ENCODE assay signal across 19 cellular contexts in genomic region chr14:92676448-92677086, GRCh38.
DNase-seq lines count a peak whose midpoint lies in the region; ATAC-seq, FAIRE-seq and TF ChIP-seq lines count a peak whose summit lies in the region.
"Had no signal": no experiment of that assay in that cellular context is flagged by ENCODE, and none has a peak within 500 bp of the region (broad histone marks: within the 10 kb centered on the region; RNA-seq: fewer than 3 reads in every experiment).

No MANE protein-coding gene starts in this region.

- no peaks in the 10 kb centered on the region for H3K27me3 Mint-ChIP-seq in activated CD8-positive, alpha-beta memory T cell treated with anti-CD3 and anti-CD28 coated beads, Interleukin-2, amount 10 ng/mL, durations not matched to agents 7 days and 5 days

- RAD21 ChIA-PET in GM12878 (lab: Charles Lee; ENCODE audit: unreplicated experiment) = interaction anchor here (0.7 to 5.3 kb wide), 25 partner anchors 8 to 418 kb away, joined by 3 to 67 read pairs (median 5); no protein-coding TSS in a partner anchor

- no peak for DNase-seq in activated CD8-positive, alpha-beta memory T cell treated with anti-CD3 and anti-CD28 coated beads, Interleukin-2, amount 10 ng/mL, durations not matched to agents 7 days and 5 days
- DNase-seq in activated CD8-positive, alpha-beta memory T cell treated with anti-CD3 and anti-CD28 coated beads, Interleukin-2, amount 50 U/mL, for 48 hours = no peak
- DNase-seq in HL-60 (ENCODE audit: low read depth in 1 of 2, low spot score in 1 of 2) (no peak), GM12878 (ENCODE audit: low read depth, low spot score) (no peak), sciatic nerve (ENCODE audit: low spot score) (peak; percentile 53), NCI-H1694 treated with DMSO at 0.1 percent for 48 hours (lab: John Stamatoyannopoulos, UW) (no peak), NCI-H524 treated with DMSO at 0.1 percent for 48 hours (lab: John Stamatoyannopoulos, UW) (no peak)
- DNase-seq: ACHN; activated CD8-positive, alpha-beta memory T cell treated with anti-CD3 and anti-CD28 coated beads, Interleukin-2, amount 50 U/mL, for 4 hours; body of pancreas; DMS 273 treated with DMSO at 0.1 percent for 48 hours; effector memory CD4-positive, alpha-beta T cell; foreskin melanocyte; mesendoderm; NK-92 treated with Interleukin-12 subunit alpha and Interleukin-12 subunit beta, amount 100 ng/mL, for 24 hours had no signal

- peaks cover 51% of the 10 kb centered on the region for H3K4me1 Mint-ChIP-seq in activated CD8-positive, alpha-beta memory T cell treated with anti-CD3 and anti-CD28 coated beads, Interleukin-2, amount 10 ng/mL, durations not matched to agents 7 days and 5 days

- H3K9me3 Mint-ChIP-seq in activated CD8-positive, alpha-beta memory T cell treated with anti-CD3 and anti-CD28 coated beads, Interleukin-2, amount 10 ng/mL, durations not matched to agents 7 days and 5 days (ENCODE audit: low read depth) = no peaks in the 10 kb centered on the region

- no peaks in the 10 kb centered on the region for H4K20me1 ChIP-seq in GM12878 (ENCODE audit: control insufficient read depth, insufficient read depth)

- no peaks in the 10 kb centered on the region for H3K79me2 ChIP-seq in GM12878 (ENCODE audit: control insufficient read depth, insufficient read depth, low read length)

- intact Hi-C loops in GM12878 (cut with micrococcal nuclease; ENCODE audit: unreplicated experiment) = loop anchor here (1.0 kb wide), 4 partner anchors 25 to 418 kb away; no protein-coding TSS in a partner anchor
- intact Hi-C loops in sciatic nerve (cut with DNase I) = no loop called here

- H3K27me3 ChIP-seq in HL-60 (ENCODE audit: insufficient read depth, poor library complexity, severe bottlenecking) (no peaks in the 10 kb centered on the region), GM12878 (replicated peaks in 1 of 2; ENCODE audit: control insufficient read depth in 2 of 2, insufficient read depth in 2 of 2, low read length in 1 of 2) (no peaks in the 10 kb centered on the region)
- H3K27me3 ChIP-seq: body of pancreas, ovary, suprapubic skin had no signal

- H2AFZ ChIP-seq in GM12878 (ENCODE audit: control insufficient read depth, low read depth, low read length) = no peak overlapping the region

- no peak for TF ChIP-seq EP300 in GM12878 (IDR thresholded peaks at IDR 0.05; ENCODE audit: borderline replicate concordance in 1 of 2, control insufficient read depth in 1 of 2, low read depth in 2 of 2, low read length in 2 of 2)

- CTCF ChIA-PET in activated CD8-positive, alpha-beta memory T cell treated with anti-CD3 and anti-CD28 coated beads, Interleukin-2, amount 10 ng/mL, durations not matched to agents 7 days and 5 days (lab: Charles Lee) = interaction anchor here (1.3 to 1.6 kb wide), 3 partner anchors 10 to 61 kb away, joined by 3 to 5 read pairs (median 4); no protein-coding TSS in a partner anchor
- CTCF ChIA-PET in GM12878 (lab: Yijun Ruan, JAX) = interaction anchor here (0.7 to 1.7 kb wide), 15 partner anchors 8 to 215 kb away, joined by 3 to 11 read pairs (median 5); no protein-coding TSS in a partner anchor

- TF ChIP-seq CTCF in HL-60 (IDR thresholded peaks at IDR 0.05; ENCODE audit: insufficient read depth, low read length) = no peak
- no peak for TF ChIP-seq CTCF in GM12878 (IDR thresholded peaks at IDR 0.05 in 2 of 3, conservative IDR thresholded peaks at IDR 0.05 in 1 of 3; ENCODE audit: control insufficient read depth in 2 of 3, extremely low read depth in 1 of 3, insufficient read depth in 1 of 3, low read depth in 3 of 3, low read length in 3 of 3)

- H3K36me3 Mint-ChIP-seq in activated CD8-positive, alpha-beta memory T cell treated with anti-CD3 and anti-CD28 coated beads, Interleukin-2, amount 10 ng/mL, durations not matched to agents 7 days and 5 days = peaks cover 65% of the 10 kb centered on the region

- TF ChIP-seq RAD21 in GM12878 (IDR thresholded peaks at IDR 0.05; ENCODE audit: insufficient read depth, low read depth, low read length) = no peak

- WGBS in GM12878 (ENCODE audit: insufficient coverage, insufficient replicate concordance, low lambda C conversion rate, missing lambda C conversion rate) = 49% methylated on average over 8 of the region's 8 CpGs

- H3K4me3 Mint-ChIP-seq in activated CD8-positive, alpha-beta memory T cell treated with anti-CD3 and anti-CD28 coated beads, Interleukin-2, amount 10 ng/mL, durations not matched to agents 7 days and 5 days = no peak overlapping the region

- SMC1A ChIA-PET in GM12878 (lab: Charles Lee; ENCODE audit: uncharacterized antibody, unreplicated experiment) = interaction anchor here (0.8 to 4.3 kb wide), 17 partner anchors 9 to 122 kb away, joined by 3 to 58 read pairs (median 5); no protein-coding TSS in a partner anchor

- no peak for FAIRE-seq in GM12878 (lab: Jason Lieb, UNC)
- FAIRE-seq: TTC549 had no signal

- in situ Hi-C loops in GM12878 (cut with MboI) = loop anchor here (25.0 kb wide), 1 partner anchor 539 kb away; no protein-coding TSS in a partner anchor

- H3K27ac ChIP-seq in HL-60 (replicated peaks) (peak overlapping the region; percentile 6; the same call in 1 of the 2 replicates), GM12878 (ENCODE audit: control insufficient read depth, insufficient read depth) (peak overlapping the region; percentile 74)
- H3K27ac ChIP-seq: body of pancreas, ovary, suprapubic skin had no signal

- H3K4me3 ChIP-seq in HL-60 (replicated peaks; ENCODE audit: insufficient read depth, low read length) (no peak overlapping the region), GM12878 (peak overlapping the region; percentile 39; the same call in 1 of the 2 replicates)
- H3K4me3 ChIP-seq: body of pancreas, ovary, suprapubic skin had no signal

- TF ChIP-seq POLR2A in GM12878 (IDR thresholded peaks at IDR 0.05; ENCODE audit: low read depth, low read length) = no peak

- BruUV-seq in GM12878 (replicated peaks; lab: Mats Ljungman, UMichigan) = TSS peak; percentile 94

- H3K9me3 ChIP-seq in GM12878 (replicated peaks; ENCODE audit: control insufficient read depth, insufficient read depth, low read length) = no peaks in the 10 kb centered on the region; the same call in 2 of the 3 replicates
- H3K9me3 ChIP-seq: body of pancreas, ovary, suprapubic skin had no signal

- no peak for ATAC-seq in activated CD8-positive, alpha-beta memory T cell treated with anti-CD3 and anti-CD28 coated beads, Interleukin-2, amount 10 ng/mL, durations not matched to agents 7 days and 5 days
- ATAC-seq in GM12878 (peak; percentile 7), sciatic nerve (no peak), GM18868 (IDR thresholded peaks at IDR 0.05; ENCODE audit: unreplicated experiment) (no peak)
- ATAC-seq: body of pancreas had no signal

- POLR2A ChIA-PET in GM12878 (lab: Charles Lee) = interaction anchor here (0.6 to 2.9 kb wide), 14 partner anchors 8 to 636 kb away, joined by 3 to 21 read pairs (median 4); partner anchors contain the start of gene TRIP11

- H3K36me3 ChIP-seq in GM12878 (ENCODE audit: control insufficient read depth in 2 of 2, insufficient read depth in 2 of 2, low read length in 1 of 2) = peaks cover 0 to 13% of the 10 kb centered on the region in 2 experiments; a peak in 2 of 4 replicates
- H3K36me3 ChIP-seq: ovary had no signal

- peak overlapping the region; percentile 43 for H3K9ac ChIP-seq in GM12878 (ENCODE audit: control insufficient read depth, insufficient read depth, low read length)

- H3K4me1 ChIP-seq in GM12878 (ENCODE audit: control insufficient read depth, insufficient read depth, low read length) = peaks cover 42% of the 10 kb centered on the region
- H3K4me1 ChIP-seq: body of pancreas had no signal

- H3K27ac Mint-ChIP-seq in activated CD8-positive, alpha-beta memory T cell treated with anti-CD3 and anti-CD28 coated beads, Interleukin-2, amount 10 ng/mL, durations not matched to agents 7 days and 5 days = peak overlapping the region; percentile 12

- peak overlapping the region; percentile 90 for H3K4me2 ChIP-seq in GM12878 (ENCODE audit: control insufficient read depth, insufficient read depth)

TF ChIP-seq in GM12878, 131 proteins besides CTCF, POLR2A, EP300 and RAD21:
- 0 out of 2 replicates have a peak, but pooled peaks have one; percentile 35 for TF ChIP-seq POLR2AphosphoS5 (IDR thresholded peaks at IDR 0.05; ENCODE audit: low read length)
- TF ChIP-seq SMC3 (IDR thresholded peaks at IDR 0.05; ENCODE audit: borderline replicate concordance, low read length) = no peak
- TF ChIP-seq SMARCA5 (IDR thresholded peaks at IDR 0.05) = peak; percentile 37; the same call in 1 of the 2 replicates
- TF ChIP-seq SP1 (IDR thresholded peaks at IDR 0.05; ENCODE audit: low read depth, low read length) = no peak
